8 cellular contexts compared by ENCODE assay signal in genomic region chr3:52057806-52058099, GRCh38. TPM values are rescaled to one million over a fixed set of nuclear protein-coding genes. Genes with fewer than 3 reads are reported as not detected.
DNase-seq lines count a peak whose midpoint lies in the region; FAIRE-seq and TF ChIP-seq lines count a peak whose summit lies in the region.

No MANE protein-coding gene starts in this region.

- H3K9ac ChIP-seq in keratinocyte (ENCODE audit: control insufficient read depth, extremely low read depth, insufficient read depth, low read length), result peak overlapping the region; percentile 80
- peak overlapping the region; percentile 33 to 51 for H3K9ac ChIP-seq in stomach smooth muscle (ENCODE audit: low read length in 2 of 2)

- peak overlapping the region; percentile 36 for H3K27ac Mint-ChIP-seq in T-helper 2 cell treated with Interferon-gamma antibody and Interleukin-4, amounts not matched to agents 5 μg/mL and 100 μg/mL, for 36 hours
- H3K27ac Mint-ChIP-seq in activated naive CD8-positive, alpha-beta T cell treated with anti-CD3 and anti-CD28 coated beads for 36 hours, result no peak overlapping the region

- H3K4me3 ChIP-seq in keratinocyte (ENCODE audit: control insufficient read depth in 2 of 3, extremely low read depth in 1 of 3, insufficient read depth in 2 of 3, low read depth in 1 of 3, low read length in 3 of 3), result peak overlapping the region; percentile 23 to 51 (median 32)
- H3K4me3 ChIP-seq in stomach smooth muscle (ENCODE audit: low read length in 2 of 2), result peak overlapping the region; percentile 72 to 90

- no peak overlapping the region for H2AFZ ChIP-seq in keratinocyte (ENCODE audit: control insufficient read depth, low read length)

- peak overlapping the region; percentile 75 for H3K4me2 ChIP-seq in keratinocyte (ENCODE audit: control insufficient read depth, extremely low read depth, insufficient read depth, low read depth, low read length)

- H3K4me1 Mint-ChIP-seq in T-helper 2 cell treated with Interferon-gamma antibody and Interleukin-4, amounts not matched to agents 5 μg/mL and 100 μg/mL, for 36 hours (ENCODE audit: low read depth), result peaks cover 26% of the 10 kb centered on the region
- H3K4me1 Mint-ChIP-seq in activated naive CD8-positive, alpha-beta T cell treated with anti-CD3 and anti-CD28 coated beads for 36 hours, result peaks cover 23% of the 10 kb centered on the region

- dilution Hi-C loops in keratinocyte (cut with MboI; ENCODE audit: extremely low pct_ligation_motif_present, low sequenced_read_pairs), result no loop called here

- H3K27me3 Mint-ChIP-seq in T-helper 2 cell treated with Interferon-gamma antibody and Interleukin-4, amounts not matched to agents 5 μg/mL and 100 μg/mL, for 36 hours (ENCODE audit: low read depth), result no peaks in the 10 kb centered on the region
- no peaks in the 10 kb centered on the region for H3K27me3 Mint-ChIP-seq in activated naive CD8-positive, alpha-beta T cell treated with anti-CD3 and anti-CD28 coated beads for 36 hours

- H3K27ac ChIP-seq in keratinocyte (ENCODE audit: control insufficient read depth, insufficient read depth, low read length), result peak overlapping the region; percentile 91
- no peak overlapping the region for H3K27ac ChIP-seq in stomach smooth muscle (ENCODE audit: low read length)

- TF ChIP-seq CTCF in keratinocyte (optimal IDR thresholded peaks at IDR 0.05 in 1 of 3, IDR thresholded peaks at IDR 0.05 in 1 of 3, conservative IDR thresholded peaks at IDR 0.05 in 1 of 3; ENCODE audit: extremely low read depth in 1 of 3, insufficient read depth in 2 of 3, low read length in 3 of 3) (no peak), GM10248 (IDR thresholded peaks at IDR 0.05; ENCODE audit: control extremely low read depth, extremely low read depth, low read depth, missing control alignments) (no peak)

- H3K36me3 ChIP-seq in keratinocyte (ENCODE audit: control insufficient read depth in 2 of 2, extremely low read depth in 1 of 2, insufficient read depth in 2 of 2, low read length in 2 of 2), result peaks cover 15 to 19% of the 10 kb centered on the region in 2 experiments
- H3K36me3 ChIP-seq in stomach smooth muscle (ENCODE audit: control insufficient read depth in 2 of 2, insufficient read depth in 2 of 2, low read length in 2 of 2), result peaks cover 5 to 6% of the 10 kb centered on the region in 2 donors

- POLR2A ChIA-PET in GM10248 (lab: Yijun Ruan, JAX), result interaction anchor here (1.5 kb wide), 2 partner anchors 78 to 97 kb away, joined by 3 to 4 read pairs; partner anchors contain the start of gene POC1A

- H3K4me3 Mint-ChIP-seq in T-helper 2 cell treated with Interferon-gamma antibody and Interleukin-4, amounts not matched to agents 5 μg/mL and 100 μg/mL, for 36 hours, result peak overlapping the region; percentile 61
- peak overlapping the region; percentile 42 for H3K4me3 Mint-ChIP-seq in activated naive CD8-positive, alpha-beta T cell treated with anti-CD3 and anti-CD28 coated beads for 36 hours

- H3K9me3 Mint-ChIP-seq in T-helper 2 cell treated with Interferon-gamma antibody and Interleukin-4, amounts not matched to agents 5 μg/mL and 100 μg/mL, for 36 hours, result no peaks in the 10 kb centered on the region
- no peaks in the 10 kb centered on the region for H3K9me3 Mint-ChIP-seq in activated naive CD8-positive, alpha-beta T cell treated with anti-CD3 and anti-CD28 coated beads for 36 hours

- H3K36me3 Mint-ChIP-seq in T-helper 2 cell treated with Interferon-gamma antibody and Interleukin-4, amounts not matched to agents 5 μg/mL and 100 μg/mL, for 36 hours (ENCODE audit: low read depth), result peaks cover 20% of the 10 kb centered on the region
- H3K36me3 Mint-ChIP-seq in activated naive CD8-positive, alpha-beta T cell treated with anti-CD3 and anti-CD28 coated beads for 36 hours, result peaks cover 5% of the 10 kb centered on the region

- H3K9me3 ChIP-seq in keratinocyte (ENCODE audit: control insufficient read depth, low read depth, low read length) (no peaks in the 10 kb centered on the region), stomach smooth muscle (ENCODE audit: control insufficient read depth in 2 of 2, low read length in 2 of 2) (no peaks in the 10 kb centered on the region)

- H3K79me2 ChIP-seq in keratinocyte (ENCODE audit: control insufficient read depth, insufficient read depth, low read length), result peaks cover 38% of the 10 kb centered on the region

- H4K20me1 ChIP-seq in keratinocyte (ENCODE audit: control insufficient read depth, extremely low read depth, insufficient read depth, low read length), result no peaks in the 10 kb centered on the region

- DNase-seq in T-helper 2 cell treated with Interferon-gamma antibody and Interleukin-4, amounts not matched to agents 5 μg/mL and 100 μg/mL, for 36 hours (ENCODE audit: low spot score), result no peak
- DNase-seq in T-helper 2 cell (no peak), keratinocyte (ENCODE audit: low read depth, low spot score) (no peak), Ammon's horn (ENCODE audit: low spot score) (no peak), HT-29 (ENCODE audit: low spot score) (no peak), GM10248 (ENCODE audit: extremely low spot score) (no peak)
- no peak for DNase-seq in activated naive CD8-positive, alpha-beta T cell treated with anti-CD3 and anti-CD28 coated beads for 36 hours

- peak; percentile 77 for FAIRE-seq in keratinocyte (lab: Jason Lieb, UNC)

- H3K4me1 ChIP-seq in keratinocyte (ENCODE audit: control insufficient read depth, extremely low read depth, insufficient read depth, low read length), result peaks cover 56% of the 10 kb centered on the region
- peaks cover 44% of the 10 kb centered on the region for H3K4me1 ChIP-seq in stomach smooth muscle (ENCODE audit: control insufficient read depth, insufficient read depth, low read length)

- H3K9me1 ChIP-seq in keratinocyte (ENCODE audit: control insufficient read depth, extremely low read depth, insufficient read depth, low read length), result peaks cover 2% of the 10 kb centered on the region

- CTCF ChIA-PET in GM10248 (lab: Yijun Ruan, JAX), result interaction anchor here (1.0 to 12.7 kb wide), 7 partner anchors 18 to 105 kb away, joined by 3 to 123 read pairs (median 4); no protein-coding TSS in a partner anchor

- H3K27me3 ChIP-seq in keratinocyte (ENCODE audit: control insufficient read depth, extremely low read depth, insufficient read depth, low read length), result no peaks in the 10 kb centered on the region
- no peaks in the 10 kb centered on the region for H3K27me3 ChIP-seq in stomach smooth muscle (ENCODE audit: control insufficient read depth in 1 of 2, insufficient read depth in 2 of 2, low read length in 2 of 2)

RNA-seq across cellular contexts. Expression of gene DUSP7, which starts 1.4 kb away (rescaled TPM):
- total RNA-seq in activated naive CD8-positive, alpha-beta T cell treated with anti-CD3 and anti-CD28 coated beads for 36 hours, result 10 to 100 TPM; 21.7 to 22.0 TPM
- 103 to 172 TPM (median 121 TPM) in 3 replicates for polyA plus RNA-seq in keratinocyte
- 36.1 TPM for polyA plus RNA-seq in keratinocyte (2011; ENCODE audit: low read depth)
- polyA plus RNA-seq in keratinocyte (2011; cell fraction: cytosol; rRNA removed), result 119 and 152 TPM in 2 replicates
- polyA plus RNA-seq in keratinocyte (2011; cell fraction: nucleus; rRNA removed), result 143 and 170 TPM in 2 replicates
- polyA plus RNA-seq in keratinocyte (2012; ENCODE audit: low replicate concordance), result 84.5 and 106 TPM in 2 replicates
- 280 to 386 TPM (median 351 TPM) in 3 replicates for polyA minus RNA-seq in keratinocyte
- 419 TPM for polyA minus RNA-seq in keratinocyte (2011; cell fraction: cytosol; rRNA and poly(A)+ RNA removed)
- polyA minus RNA-seq in keratinocyte (2011; cell fraction: nucleus; rRNA and poly(A)+ RNA removed), result 133 and 142 TPM in 2 replicates
- 15.7 and 18.5 TPM in 2 replicates for total RNA-seq in HT-29 (2014; rRNA removed; shearing (Covaris generic))
